ENCODE assay signal across 23 cellular contexts in the genomic region with DNA sequence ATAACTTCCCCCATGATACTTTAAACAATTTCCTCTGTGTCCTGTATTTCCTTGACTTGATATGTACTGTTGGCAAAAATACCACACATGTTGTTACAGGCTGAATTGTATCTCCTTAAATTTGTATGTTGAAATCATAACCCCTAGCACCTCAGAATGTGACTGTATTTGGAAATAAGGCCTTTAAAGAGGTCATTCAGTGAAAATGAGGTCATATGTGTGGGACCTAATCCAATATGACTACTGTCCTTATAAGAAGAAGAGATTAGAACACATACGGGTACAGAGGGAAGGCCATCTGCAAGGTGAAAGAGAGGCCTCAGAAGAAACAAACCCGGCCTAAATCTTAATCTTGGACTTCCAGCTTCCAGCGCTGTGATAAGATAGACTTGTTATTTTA.
DNase-seq lines count a peak whose midpoint lies in the region; ATAC-seq, FAIRE-seq and TF ChIP-seq lines count a peak whose summit lies in the region.
"Had no signal": no experiment of that assay in that cellular context is flagged by ENCODE, and none has a peak within 500 bp of the region (broad histone marks: within the 10 kb centered on the region; RNA-seq: fewer than 3 reads in every experiment).

No MANE protein-coding gene starts in this region.

- FAIRE-seq in bronchial epithelial cell (lab: Jason Lieb, UNC) = no peak
- no peak for FAIRE-seq in GM12891 (lab: Jason Lieb, UNC)
- FAIRE-seq: GM18507, H1 had no signal

- H3K36me3 ChIP-seq in bronchial epithelial cell (ENCODE audit: control insufficient read depth, insufficient read depth, low read length) = no peaks in the 10 kb centered on the region
- H3K36me3 ChIP-seq: BLaER1 had no signal

- TF ChIP-seq CTCF in bronchial epithelial cell (IDR thresholded peaks at IDR 0.05; ENCODE audit: insufficient read depth, low read length, severe bottlenecking) = no peak
- TF ChIP-seq CTCF in foreskin fibroblast (IDR thresholded peaks at IDR 0.05; ENCODE audit: low read depth, low read length) = no peak

- ATAC-seq in GM19324 (IDR thresholded peaks at IDR 0.05; ENCODE audit: low FRiP score, unreplicated experiment) = no peak

- DNase-seq in NOMO-1 treated with DMSO at 0.1 percent for 48 hours (lab: John Stamatoyannopoulos, UW; ENCODE audit: unreplicated experiment) (peak; percentile 15), NOMO-1 treated with dmso at 0.1 percent for 144 hours (lab: John Stamatoyannopoulos, UW; ENCODE audit: unreplicated experiment) (no peak), bronchial epithelial cell (ENCODE audit: low read depth) (peak; percentile 69), foreskin fibroblast (peak; percentile 26 to 52), GM12891 (ENCODE audit: insufficient read length, low spot score) (no peak), midbrain (lab: John Stamatoyannopoulos, UW) (no peak), NCI-H1417 (lab: John Stamatoyannopoulos, UW) (no peak)
- DNase-seq: ACHN; Caco-2; CD4-positive, alpha-beta T cell; IMR-90; NCI-H1105; NCI-H2029 treated with DMSO at 0.1 percent for 48 hours; NCI-H226; NCI-H524; PC-9; RPMI8226; SHP77 treated with DMSO at 0.1 percent for 48 hours had no signal

- H3K4me3 ChIP-seq in bronchial epithelial cell (ENCODE audit: low read depth, low read length) (no peak overlapping the region), foreskin fibroblast (ENCODE audit: low read depth in 1 of 2, low read length in 2 of 2) (no peak overlapping the region)
- H3K4me3 ChIP-seq: BLaER1, PC-9, SK-N-MC had no signal

- TF ChIP-seq POLR2A in GM12891 (IDR thresholded peaks at IDR 0.05; ENCODE audit: low read depth, low read length) = no peak

- no peaks in the 10 kb centered on the region for H3K27me3 ChIP-seq in bronchial epithelial cell (ENCODE audit: control insufficient read depth, insufficient read depth, low read length)
- H3K27me3 ChIP-seq: BLaER1 had no signal

TF ChIP-seq in GM12891, 5 proteins besides CTCF, POLR2A, EP300 and RAD21:
- TF ChIP-seq SPI1 (IDR thresholded peaks at IDR 0.05; ENCODE audit: low read depth, low read length) = no peak
- no peak for TF ChIP-seq TAF1 (IDR thresholded peaks at IDR 0.05; ENCODE audit: low read depth, low read length)
- no peak for TF ChIP-seq PAX5 (IDR thresholded peaks at IDR 0.05; ENCODE audit: insufficient read depth, low read length, severe bottlenecking)
- no peak for TF ChIP-seq POU2F2 (IDR thresholded peaks at IDR 0.05; ENCODE audit: low read depth, low read length)
- TF ChIP-seq POLR2AphosphoS5 (IDR thresholded peaks at IDR 0.05; ENCODE audit: low read depth, low read length) = no peak

Comparison
In these comparisons a context has a peak if more than half of its experiments do, and no peak if none do; other contexts are left out.
1. DNase-seq: peak in NOMO-1 treated with DMSO at 0.1 percent for 48 hours (single experiment), bronchial epithelial cell (single experiment) and foreskin fibroblast (2 of 2); none in NOMO-1 treated with dmso at 0.1 percent for 144 hours (single experiment), GM12891 (single experiment), midbrain (single experiment) and NCI-H1417 (0 of 3).